ENCODE assay signal across 18 cellular contexts in genomic region chrX:114582264-114582632, GRCh38. TPM values are rescaled to one million over a fixed set of nuclear protein-coding genes. Genes with fewer than 3 reads are reported as not detected.
"Had no signal": no experiment of that assay in that cellular context is flagged by ENCODE, and none has a peak within 500 bp of the region (broad histone marks: within the 10 kb centered on the region; RNA-seq: fewer than 3 reads in every experiment).

No MANE protein-coding gene starts in this region.

- H3K4me1 ChIP-seq: gastrocnemius medialis had no signal

- H3K9me3 ChIP-seq: gastrocnemius medialis, heart left ventricle, upper lobe of left lung had no signal

- DNase-seq: activated CD4-positive, alpha-beta T cell treated with anti-CD3 and anti-CD28 coated beads for 36 hours; activated CD4-positive, alpha-beta T cell treated with anti-CD3 and anti-CD28 coated beads, Interleukin-2, amount 50 U/mL, for 48 hours; activated gamma-delta T cell; effector CD4-positive, alpha-beta T cell; gastrocnemius medialis; left cardiac atrium; stimulated activated CD4-positive, alpha-beta T cell treated with anti-CD3 and anti-CD28 coated beads, Interleukin-2, amount 100 ng/mL, for 48 hours; stimulated activated naive CD8-positive, alpha-beta T cell treated with anti-CD3 and anti-CD28 coated beads, Interleukin-15, amount 100 ng/mL, for 72 hours; WERI-Rb-1 had no signal

- ATAC-seq: activated CD4-positive, alpha-beta T cell treated with anti-CD3 and anti-CD28 coated beads for 36 hours; esophagus mucosa; gastrocnemius medialis; heart left ventricle; left cardiac atrium; natural killer cell treated with Interleukin-12 subunit alpha and Interleukin-12 subunit beta and Interleukin-15 and Interleukin-18, amount 100 ng/mL, for 72 hours; right cardiac atrium; stimulated activated naive CD8-positive, alpha-beta T cell treated with anti-CD3 and anti-CD28 coated beads, Interleukin-15, amount 100 ng/mL, for 72 hours had no signal

- H3K4me3 ChIP-seq: gastrocnemius medialis, lung had no signal

- H3K27ac ChIP-seq: gastrocnemius medialis, heart left ventricle, upper lobe of left lung, WERI-Rb-1 had no signal

- H3K36me3 ChIP-seq: gastrocnemius medialis, heart left ventricle, upper lobe of left lung, WERI-Rb-1 had no signal

RNA-seq across cellular contexts. Expression of gene HTR2C, which starts 1.6 kb away (rescaled TPM):
- total RNA-seq: activated CD4-positive, alpha-beta T cell treated with anti-CD3 and anti-CD28 coated beads for 36 hours; esophagus mucosa; gastrocnemius medialis; heart left ventricle; left cardiac atrium; natural killer cell treated with Interleukin-12 subunit alpha and Interleukin-12 subunit beta and Interleukin-15 and Interleukin-18, amount 100 ng/mL, for 72 hours; osteoblast; right cardiac atrium; skeletal muscle tissue; T-helper 2 cell treated with Interferon-gamma antibody and Interleukin-4, amounts not matched to agents 100 ng/mL and 5 ng/mL, for 36 hours; upper lobe of left lung had no signal
- polyA plus RNA-seq: heart left ventricle, lung, right cardiac atrium had no signal
